In the genomic region with DNA sequence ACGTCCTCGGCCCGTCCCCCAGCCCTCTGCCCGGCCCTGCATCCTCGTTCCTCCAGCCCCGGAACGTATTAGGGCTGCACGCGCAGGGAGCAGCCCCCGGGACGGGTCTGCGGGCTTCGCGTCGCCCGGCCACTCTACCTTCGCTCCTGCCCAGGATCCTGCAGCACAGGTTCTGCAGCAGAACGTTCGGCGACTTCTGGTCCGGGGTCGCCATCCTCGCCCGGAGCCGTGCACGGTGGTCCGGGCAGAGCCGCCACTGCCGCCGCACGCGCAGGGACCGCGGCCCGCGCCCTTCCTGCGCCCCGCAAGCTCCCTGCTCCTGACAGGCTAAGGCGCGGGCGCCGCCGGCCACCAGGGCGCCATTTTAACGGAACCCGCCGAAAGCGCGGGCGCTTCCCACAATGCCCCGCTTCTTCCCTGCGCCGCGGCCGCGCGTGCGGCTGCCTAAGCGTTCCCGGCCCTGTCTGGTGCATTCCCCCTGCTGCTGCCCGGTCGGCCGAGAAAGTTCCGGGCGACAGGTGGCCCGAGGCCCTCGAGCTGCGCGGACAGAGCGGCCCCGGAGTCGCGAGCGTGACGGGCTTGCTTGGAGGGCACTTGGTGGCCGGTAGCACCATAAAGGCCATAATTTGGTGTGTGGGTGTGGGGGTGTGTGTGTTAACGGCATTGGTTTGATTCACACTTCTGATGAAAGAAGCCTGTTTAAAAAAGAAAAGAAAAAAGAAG, we compare ENCODE assay signal across 8 cellular contexts. TPM values are rescaled to one million over a fixed set of nuclear protein-coding genes. Genes with fewer than 3 reads are reported as not detected.
DNase-seq lines count a peak whose midpoint lies in the region; ATAC-seq and TF ChIP-seq lines count a peak whose summit lies in the region.

A gene with protein sequence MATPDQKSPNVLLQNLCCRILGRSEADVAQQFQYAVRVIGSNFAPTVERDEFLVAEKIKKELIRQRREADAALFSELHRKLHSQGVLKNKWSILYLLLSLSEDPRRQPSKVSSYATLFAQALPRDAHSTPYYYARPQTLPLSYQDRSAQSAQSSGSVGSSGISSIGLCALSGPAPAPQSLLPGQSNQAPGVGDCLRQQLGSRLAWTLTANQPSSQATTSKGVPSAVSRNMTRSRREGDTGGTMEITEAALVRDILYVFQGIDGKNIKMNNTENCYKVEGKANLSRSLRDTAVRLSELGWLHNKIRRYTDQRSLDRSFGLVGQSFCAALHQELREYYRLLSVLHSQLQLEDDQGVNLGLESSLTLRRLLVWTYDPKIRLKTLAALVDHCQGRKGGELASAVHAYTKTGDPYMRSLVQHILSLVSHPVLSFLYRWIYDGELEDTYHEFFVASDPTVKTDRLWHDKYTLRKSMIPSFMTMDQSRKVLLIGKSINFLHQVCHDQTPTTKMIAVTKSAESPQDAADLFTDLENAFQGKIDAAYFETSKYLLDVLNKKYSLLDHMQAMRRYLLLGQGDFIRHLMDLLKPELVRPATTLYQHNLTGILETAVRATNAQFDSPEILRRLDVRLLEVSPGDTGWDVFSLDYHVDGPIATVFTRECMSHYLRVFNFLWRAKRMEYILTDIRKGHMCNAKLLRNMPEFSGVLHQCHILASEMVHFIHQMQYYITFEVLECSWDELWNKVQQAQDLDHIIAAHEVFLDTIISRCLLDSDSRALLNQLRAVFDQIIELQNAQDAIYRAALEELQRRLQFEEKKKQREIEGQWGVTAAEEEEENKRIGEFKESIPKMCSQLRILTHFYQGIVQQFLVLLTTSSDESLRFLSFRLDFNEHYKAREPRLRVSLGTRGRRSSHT (minus strand): TSS at position 387 of the 723 bp plus-strand sequence. CDS start 173 bp downstream, at position 214.

- peak in 4 of 6 experiments; percentile 5 to 43 (median 39) for TF ChIP-seq CTCF in Peyer's patch (IDR thresholded peaks at IDR 0.05)
- peak; percentile 9 to 20 (median 15) for TF ChIP-seq CTCF in esophagus muscularis mucosa (IDR thresholded peaks at IDR 0.05)

- no peaks in the 10 kb centered on the region for H3K27me3 ChIP-seq in Peyer's patch
- no peaks in the 10 kb centered on the region for H3K27me3 ChIP-seq in esophagus muscularis mucosa

- intact Hi-C loops in esophagus muscularis mucosa (cut with DNase I): no loop called here

- no peaks in the 10 kb centered on the region for H3K9me3 ChIP-seq in Peyer's patch
- H3K9me3 ChIP-seq in esophagus muscularis mucosa: no peaks in the 10 kb centered on the region

- ATAC-seq in GM21515 (IDR thresholded peaks at IDR 0.05; ENCODE audit: unreplicated experiment): peak; percentile 74

- TF ChIP-seq EP300 in esophagus muscularis mucosa (IDR thresholded peaks at IDR 0.05): no peak

- H3K36me3 ChIP-seq in Peyer's patch: no peaks in the 10 kb centered on the region
- H3K36me3 ChIP-seq in esophagus muscularis mucosa: no peaks in the 10 kb centered on the region

- WGBS in esophagus muscularis mucosa: under 1% methylated on average over 33 of the region's 77 CpGs

- H3K4me3 ChIP-seq in Peyer's patch (peak within 1 kb of the TSS; percentile 73 to 96 (median 94)), esophagus muscularis mucosa (peak within 1 kb of the TSS; percentile 75 to 98 (median 91))

- peak; percentile 27 for DNase-seq in DMS114 treated with DMSO at 0.1 percent for 48 hours (lab: John Stamatoyannopoulos, UW; ENCODE audit: unreplicated experiment)
- DNase-seq in HuH-7.5 (ENCODE audit: low spot score): peak; percentile 71
- DNase-seq in Peyer's patch: peak; percentile 68 to 89 (median 88)
- peak; percentile 86 to 89 for DNase-seq in activated T-cell treated with anti-CD3 and anti-CD28 coated beads, Interleukin-2, amount 50 U/mL, for 48 hours
- DNase-seq in esophagus muscularis mucosa (ENCODE audit: extremely low spot score): no peak
- peak; percentile 92 for DNase-seq in myocyte (ENCODE audit: low read depth)
- DNase-seq in stimulated activated CD8-positive, alpha-beta memory T cell treated with anti-CD3 and anti-CD28 coated beads, Interleukin-7, amount 100 ng/mL, for 4 hours (ENCODE audit: low read depth in 2 of 2): peak; percentile 43 to 72

- H3K27ac ChIP-seq in Peyer's patch (peak within 1 kb of the TSS; percentile 80 to 97 (median 96)), esophagus muscularis mucosa (replicated peaks in 1 of 4) (peak within 1 kb of the TSS; percentile 94 to 100 (median 96))

- H3K4me1 ChIP-seq in Peyer's patch (peaks cover 0 to 16% (median 2%) of the 10 kb centered on the region in 4 donors), esophagus muscularis mucosa (peaks cover 24 to 35% (median 32%) of the 10 kb centered on the region in 4 donors)

- TF ChIP-seq POLR2A in Peyer's patch (IDR thresholded peaks at IDR 0.05) (peak; percentile 34 to 39), esophagus muscularis mucosa (IDR thresholded peaks at IDR 0.05; ENCODE audit: low read depth) (no peak)

RNA-seq across cellular contexts. Expression of the gene that starts here (rescaled TPM):
- total RNA-seq in Peyer's patch (10 to 100 TPM; 32.2 to 75.9 (median 43.6) TPM), esophagus muscularis mucosa (10 to 100 TPM; 25.2 to 33.6 (median 30.6) TPM), myocyte (8.4 and 12.5 TPM in 2 replicates)
- polyA plus RNA-seq in myocyte (2012): 10.9 TPM
